22 cellular contexts compared by ENCODE assay signal in the genomic region with DNA sequence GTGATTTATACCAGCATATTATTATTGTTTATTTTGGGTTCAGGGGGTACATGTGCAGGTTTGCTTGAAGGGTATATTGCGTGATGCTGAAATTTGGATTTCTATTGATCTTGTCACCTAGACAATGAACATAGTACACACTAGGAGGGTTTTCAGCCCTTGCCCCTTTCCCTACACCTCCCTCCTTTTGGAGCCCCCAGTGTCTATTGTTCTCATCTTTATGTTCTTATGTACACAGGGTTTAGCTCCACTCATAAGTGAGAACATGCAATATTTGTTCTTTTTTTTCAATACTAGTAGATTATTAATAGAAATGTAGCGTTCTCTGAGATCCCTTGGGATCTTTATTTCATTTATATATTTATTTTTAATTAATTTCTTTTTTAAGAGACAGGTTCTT.
"Had no signal": no experiment of that assay in that cellular context is flagged by ENCODE, and none has a peak within 500 bp of the region (broad histone marks: within the 10 kb centered on the region; RNA-seq: fewer than 3 reads in every experiment).

No MANE protein-coding gene starts in this region.

- DNase-seq: activated B cell treated with CpG ODN at 0.5 μM for 24 hours; activated CD4-positive, alpha-beta memory T cell treated with anti-CD3 and anti-CD28 coated beads for 36 hours; activated CD4-positive, alpha-beta T cell treated with anti-CD3 and anti-CD28 coated beads for 4 hours; activated CD4-positive, alpha-beta T cell treated with anti-CD3 and anti-CD28 coated beads, Interleukin-2, amount 10 ng/mL, durations not matched to agents 24 days and 14 days; activated CD4-positive, alpha-beta T cell treated with anti-CD3 and anti-CD28 coated beads, Interleukin-2, amount 50 U/mL, for 1 hour; activated CD4-positive, alpha-beta T cell treated with anti-CD3 and anti-CD28 coated beads, Interleukin-2, amount 50 U/mL, for 4 hours; activated CD4-positive, CD25-positive, alpha-beta regulatory T cell treated with anti-CD3 and anti-CD28 coated beads, Interleukin-2, amount 50 U/mL, for 72 hours; activated CD8-positive, alpha-beta memory T cell treated with anti-CD3 and anti-CD28 coated beads, Interleukin-2, amount 50 U/mL, for 4 hours; activated CD8-positive, alpha-beta T cell treated with anti-CD3 and anti-CD28 coated beads for 36 hours; activated effector memory CD4-positive, alpha-beta T cell treated with Interleukin-2 at 50 U/mL for 16 hours; activated gamma-delta T cell; activated naive CD4-positive, alpha-beta T cell treated with anti-CD3 and anti-CD28 coated beads, Interleukin-2, amount 10 ng/mL, durations not matched to agents 7 days and 5 days; activated naive CD4-positive, alpha-beta T cell treated with Interleukin-2 at 50 U/mL for 16 hours; activated naive CD8-positive, alpha-beta T cell treated with anti-CD3 and anti-CD28 coated beads, Interleukin-2, amount 10 ng/mL, durations not matched to agents 7 days and 5 days; activated naive CD8-positive, alpha-beta T cell treated with anti-CD3 and anti-CD28 coated beads, Interleukin-2, amount 50 U/mL, for 24 hours; activated T-cell treated with anti-CD3 and anti-CD28 coated beads, Interleukin-2, amount 50 U/mL, for 24 hours; activated T-cell treated with anti-CD3 and anti-CD28 coated beads, Interleukin-2, amount 50 U/mL, for 48 hours; amygdala; anterior cingulate cortex; caudate nucleus; cerebellar nuclear complex; T-helper 9 cell had no signal
